In genomic region chr19:48397263-48397635, GRCh38 we compare ENCODE assay signal across 9 cellular contexts. TPM values are rescaled to one million over a fixed set of nuclear protein-coding genes. Genes with fewer than 3 reads are reported as not detected.
A peak's percentile ranks its signal among the peaks of the same experiment; 100 is the strongest.
DNase-seq lines count a peak whose midpoint lies in the region; ATAC-seq, FAIRE-seq and TF ChIP-seq lines count a peak whose summit lies in the region.
"Had no signal": no experiment of that assay in that cellular context is flagged by ENCODE, and none has a peak within 500 bp of the region (broad histone marks: within the 10 kb centered on the region; RNA-seq: fewer than 3 reads in every experiment).

No MANE protein-coding gene starts in this region.

- in situ Hi-C loops in GM12878 (cut with MboI) = no loop called here

- FAIRE-seq in GM12878 (lab: Jason Lieb, UNC) (no peak), pancreas (lab: Jason Lieb, UNC) (no peak)
- FAIRE-seq: kidney had no signal

- DNase-seq in CD4-positive, alpha-beta T cell = no peak
- DNase-seq in GM12878 (ENCODE audit: low read depth, low spot score) = no peak
- no peak for DNase-seq in naive thymus-derived CD4-positive, alpha-beta T cell
- DNase-seq in NCI-H1105 (lab: John Stamatoyannopoulos, UW) = no peak
- no peak for DNase-seq in pancreas
- DNase-seq in NCI-H2196 (lab: John Stamatoyannopoulos, UW; ENCODE audit: unreplicated experiment) = no peak
- no peak for DNase-seq in ureter (ENCODE audit: low spot score)
- DNase-seq: kidney had no signal

- peaks cover 34% of the 10 kb centered on the region for H3K27me3 ChIP-seq in CD4-positive, alpha-beta T cell (ENCODE audit: control insufficient read depth, insufficient read depth, low read length)
- H3K27me3 ChIP-seq in HUES64 (ENCODE audit: insufficient read depth, low read length) = peaks cover 59% of the 10 kb centered on the region
- peaks cover 13 to 16% of the 10 kb centered on the region in 2 experiments for H3K27me3 ChIP-seq in GM12878 (replicated peaks in 1 of 2; ENCODE audit: control insufficient read depth in 2 of 2, insufficient read depth in 2 of 2, low read length in 1 of 2)
- peaks cover 9 to 21% of the 10 kb centered on the region in 2 donors for H3K27me3 ChIP-seq in naive thymus-derived CD4-positive, alpha-beta T cell (ENCODE audit: control insufficient read depth in 2 of 2, insufficient read depth in 2 of 2, low read length in 2 of 2)
- peaks cover 0 to 8% (median 2%) of the 10 kb centered on the region in 4 donors for H3K27me3 ChIP-seq in pancreas

- H3K4me1 Mint-ChIP-seq in CD4-positive, alpha-beta T cell (ENCODE audit: low read depth) = peaks cover 49% of the 10 kb centered on the region
- peaks cover 17 to 60% (median 41%) of the 10 kb centered on the region in 7 donors for H3K4me1 Mint-ChIP-seq in naive thymus-derived CD4-positive, alpha-beta T cell

- H3K4me1 ChIP-seq in HUES64 (ENCODE audit: insufficient read depth, low read length) (peaks cover 17% of the 10 kb centered on the region), GM12878 (ENCODE audit: control insufficient read depth, insufficient read depth, low read length) (peaks cover 8% of the 10 kb centered on the region; the same call in 1 of the 2 replicates), pancreas (no peaks in the 10 kb centered on the region)
- H3K4me1 ChIP-seq in naive thymus-derived CD4-positive, alpha-beta T cell (ENCODE audit: control insufficient read depth in 2 of 2, insufficient read depth in 2 of 2, low read length in 2 of 2) = peaks cover 17 to 33% of the 10 kb centered on the region in 2 donors

- no TSS peak for BruUV-seq in GM12878 (replicated peaks; lab: Mats Ljungman, UMichigan)

- no peak for TF ChIP-seq RAD21 in GM12878 (IDR thresholded peaks at IDR 0.05; ENCODE audit: insufficient read depth, low read depth, low read length)

- SMC1A ChIA-PET in GM12878 (lab: Charles Lee; ENCODE audit: uncharacterized antibody, unreplicated experiment) = no interaction called here

- H3K27ac Mint-ChIP-seq in CD4-positive, alpha-beta T cell = no peak overlapping the region
- peak overlapping the region in 6 of 9 donors; percentile 73 to 97 (median 86) for H3K27ac Mint-ChIP-seq in naive thymus-derived CD4-positive, alpha-beta T cell

- RAD21 ChIA-PET in GM12878 (lab: Charles Lee; ENCODE audit: unreplicated experiment) = no interaction called here

- no peaks in the 10 kb centered on the region for H3K9me3 Mint-ChIP-seq in CD4-positive, alpha-beta T cell
- H3K9me3 Mint-ChIP-seq in naive thymus-derived CD4-positive, alpha-beta T cell = peaks cover 0 to 4% (median 0%) of the 10 kb centered on the region in 11 donors

- CTCF ChIA-PET in CD4-positive, alpha-beta T cell (lab: Charles Lee) = no interaction called here
- CTCF ChIA-PET in GM12878 (lab: Yijun Ruan, JAX) = no interaction called here
- CTCF ChIA-PET in naive thymus-derived CD4-positive, alpha-beta T cell (lab: Charles Lee) = no interaction called here

- H3K36me3 Mint-ChIP-seq in CD4-positive, alpha-beta T cell (ENCODE audit: low read depth) = no peaks in the 10 kb centered on the region
- peaks cover 0 to 17% (median 0%) of the 10 kb centered on the region in 5 donors for H3K36me3 Mint-ChIP-seq in naive thymus-derived CD4-positive, alpha-beta T cell

- no peak for TF ChIP-seq POLR2A in GM12878 (IDR thresholded peaks at IDR 0.05; ENCODE audit: low read depth, low read length)

- WGBS in HUES64 = 74% methylated on average over 10 of the region's 10 CpGs
- WGBS in GM12878 (ENCODE audit: insufficient coverage, insufficient replicate concordance, low lambda C conversion rate, missing lambda C conversion rate) = 90% methylated on average over 10 of the region's 10 CpGs
- WGBS in pancreas, 2 donors = 60 to 75% methylated on average over 10 of the region's 10 CpGs

- H3K36me3 ChIP-seq in HUES64 (ENCODE audit: insufficient read depth, low read length) (no peaks in the 10 kb centered on the region), GM12878 (ENCODE audit: control insufficient read depth in 2 of 2, insufficient read depth in 2 of 2, low read length in 1 of 2) (no peaks in the 10 kb centered on the region), pancreas (no peaks in the 10 kb centered on the region)
- no peaks in the 10 kb centered on the region for H3K36me3 ChIP-seq in naive thymus-derived CD4-positive, alpha-beta T cell (ENCODE audit: control insufficient read depth in 2 of 3, insufficient read depth in 3 of 3, low read length in 3 of 3)

- TF ChIP-seq CTCF in CD4-positive, alpha-beta T cell (IDR thresholded peaks at IDR 0.05) = no peak
- no peak for TF ChIP-seq CTCF in GM12878 (IDR thresholded peaks at IDR 0.05 in 2 of 3, conservative IDR thresholded peaks at IDR 0.05 in 1 of 3; ENCODE audit: control insufficient read depth in 2 of 3, extremely low read depth in 1 of 3, insufficient read depth in 1 of 3, low read depth in 3 of 3, low read length in 3 of 3)
- TF ChIP-seq CTCF in pancreas (IDR thresholded peaks at IDR 0.05) = no peak

- H3K9me3 ChIP-seq in CD4-positive, alpha-beta T cell (ENCODE audit: control insufficient read depth, low read length) = no peaks in the 10 kb centered on the region
- H3K9me3 ChIP-seq in HUES64 (ENCODE audit: insufficient read depth, low read depth, low read length) (no peaks in the 10 kb centered on the region), GM12878 (replicated peaks; ENCODE audit: control insufficient read depth, insufficient read depth, low read length) (no peaks in the 10 kb centered on the region), pancreas (no peaks in the 10 kb centered on the region)
- H3K9me3 ChIP-seq in naive thymus-derived CD4-positive, alpha-beta T cell (ENCODE audit: control insufficient read depth in 2 of 3, low read length in 3 of 3) = no peaks in the 10 kb centered on the region

- peak overlapping the region; percentile 90 for H3K4me3 Mint-ChIP-seq in CD4-positive, alpha-beta T cell
- H3K4me3 Mint-ChIP-seq in naive thymus-derived CD4-positive, alpha-beta T cell = peak overlapping the region; percentile 81 to 96 (median 87)

- H4K20me1 ChIP-seq in GM12878 (ENCODE audit: control insufficient read depth, insufficient read depth) = no peaks in the 10 kb centered on the region

- peak overlapping the region; percentile 65; the same call in 1 of the 2 replicates for H3K4me3 ChIP-seq in HUES64 (ENCODE audit: low read length)
- peak overlapping the region; percentile 74 for H3K4me3 ChIP-seq in GM12878
- peak overlapping the region; percentile 63 for H3K4me3 ChIP-seq in naive thymus-derived CD4-positive, alpha-beta T cell (ENCODE audit: low read length)
- no peak overlapping the region for H3K4me3 ChIP-seq in pancreas

- H3K27me3 Mint-ChIP-seq in CD4-positive, alpha-beta T cell = peaks cover 39% of the 10 kb centered on the region
- H3K27me3 Mint-ChIP-seq in naive thymus-derived CD4-positive, alpha-beta T cell = peaks cover 15 to 53% (median 31%) of the 10 kb centered on the region in 5 donors

- no peak for ATAC-seq in CD4-positive, alpha-beta T cell (ENCODE audit: poor library complexity)
- ATAC-seq in GM12878 (no peak), pancreas (no peak)
- no peak for ATAC-seq in naive thymus-derived CD4-positive, alpha-beta T cell

- H3K79me2 ChIP-seq in GM12878 (ENCODE audit: control insufficient read depth, insufficient read depth, low read length) = no peaks in the 10 kb centered on the region

- intact Hi-C loops in CD4-positive, alpha-beta T cell (cut with DNase I, micrococcal nuclease) = loop anchor here in 1 of 2 experiments (5.0 kb wide), 1 partner anchor 35 kb away; the partner anchor contains the start of genes SYNGR4 and TMEM143
- intact Hi-C loops in GM12878 (cut with micrococcal nuclease; ENCODE audit: unreplicated experiment) = no loop called here
- intact Hi-C loops in naive thymus-derived CD4-positive, alpha-beta T cell (cut with micrococcal nuclease) = loop anchor here in 1 of 2 donors (5.0 kb wide), 1 partner anchor 95 kb away; no protein-coding TSS in a partner anchor
- intact Hi-C loops in pancreas (cut with DNase I) = no loop called here

- POLR2A ChIA-PET in CD4-positive, alpha-beta T cell (lab: Charles Lee) = no interaction called here
- POLR2A ChIA-PET in GM12878 (lab: Charles Lee) = no interaction called here
- POLR2A ChIA-PET in naive thymus-derived CD4-positive, alpha-beta T cell (lab: Charles Lee) = no interaction called here

- H2AFZ ChIP-seq in GM12878 (ENCODE audit: control insufficient read depth, low read depth, low read length) = no peak overlapping the region

- H3K9ac ChIP-seq in HUES64 (ENCODE audit: low read depth, low read length) (no peak overlapping the region), GM12878 (ENCODE audit: control insufficient read depth, insufficient read depth, low read length) (no peak overlapping the region; the same call in 1 of the 2 replicates)

- no peak for TF ChIP-seq EP300 in GM12878 (IDR thresholded peaks at IDR 0.05; ENCODE audit: borderline replicate concordance in 1 of 2, control insufficient read depth in 1 of 2, low read depth in 2 of 2, low read length in 2 of 2)

- H3K27ac ChIP-seq in CD4-positive, alpha-beta T cell (ENCODE audit: low read depth, low read length) = no peak overlapping the region
- H3K27ac ChIP-seq in HUES64 (ENCODE audit: low read depth, low read length) (no peak overlapping the region), GM12878 (ENCODE audit: control insufficient read depth, insufficient read depth) (no peak overlapping the region), pancreas (no peak overlapping the region)
- no peak overlapping the region for H3K27ac ChIP-seq in naive thymus-derived CD4-positive, alpha-beta T cell (ENCODE audit: low read depth, low read length)

- H3K4me2 ChIP-seq in GM12878 (ENCODE audit: control insufficient read depth, insufficient read depth) = peak overlapping the region; percentile 95

RNA-seq across cellular contexts. Expression of gene GRIN2D, which starts 3.8 kb away (rescaled TPM):
- total RNA-seq in CD4-positive, alpha-beta T cell = under 1 TPM in 1 of 2 experiments, not detected in 1; 0.06 TPM
- 1.4 TPM for polyA plus RNA-seq in HUES64 (2013, experiment 1 of 2)
- 3.4 TPM for polyA plus RNA-seq in HUES64 (2013, experiment 2 of 2)
- total RNA-seq in GM12878 (2013; cell fraction: nucleolus; rRNA removed) = 0.58 and 0.83 TPM in 2 replicates
- total RNA-seq in GM12878 (2014; rRNA removed) (0.05 and 0.06 TPM in 2 replicates), GM12878 (2014; rRNA removed; fragmentation: Illumina TruSeq; extraction: Trizol) (0.05 TPM in 1 of 2 replicates, not detected in the other), GM12878 (2021) (0.32 and 0.38 TPM in 2 replicates), pancreas (under 1 TPM in 5 of 6 donors, not detected in 1; 0.04 to 0.66 (median 0.26) TPM), ureter (0.86 TPM)
- polyA plus RNA-seq in GM12878 (2011; ENCODE audit: low read depth) = 0.09 TPM
- polyA plus RNA-seq in GM12878 (2011; rRNA removed) (0.03 TPM in 2 replicates), GM12878 (2014; fragmentation: Illumina TruSeq; extraction: Trizol) (0.07 TPM in 1 of 2 replicates, not detected in the other), GM12878 (2014; fragmentation: Nextera tagmentation; extraction: Ambion mirVana) (not detected), GM12878 (2014; rRNA removed) (0.03 and 0.04 TPM in 2 replicates), GM12878 (2016; fragmentation: Nextera tagmentation; extraction: Ambion mirVana) (under 1 TPM; 0.03 TPM), pancreas (under 1 TPM; 0.19 TPM)
- 0.02 and 0.04 TPM in 2 replicates for polyA plus RNA-seq in GM12878 (2011; cell fraction: cytosol; rRNA removed)
- 0.13 and 0.22 TPM in 2 replicates for polyA plus RNA-seq in GM12878 (2011; cell fraction: nucleus; rRNA removed)
- 0.29 and 0.32 TPM in 2 replicates for polyA plus RNA-seq in GM12878 (2012)
- 0.05 TPM in 1 of 2 replicates, not detected in the other for polyA minus RNA-seq in GM12878 (2011; rRNA and poly(A)+ RNA removed)
- polyA minus RNA-seq in GM12878 (2011; cell fraction: cytosol; rRNA and poly(A)+ RNA removed) = not detected in 2 replicates
- 0.10 and 0.12 TPM in 2 replicates for polyA minus RNA-seq in GM12878 (2011; cell fraction: nucleus; rRNA and poly(A)+ RNA removed)
- under 1 TPM; 0.08 to 0.39 (median 0.11) TPM for total RNA-seq in naive thymus-derived CD4-positive, alpha-beta T cell
- polyA plus RNA-seq in naive thymus-derived CD4-positive, alpha-beta T cell = not detected

RNA-seq across cellular contexts. Expression of gene KDELR1, which starts 5.9 kb away (rescaled TPM):
- total RNA-seq in CD4-positive, alpha-beta T cell = 10 to 100 TPM; 32.2 to 39.6 TPM
- 141 TPM for polyA plus RNA-seq in HUES64 (2013, experiment 1 of 2)
- polyA plus RNA-seq in HUES64 (2013, experiment 2 of 2) = 167 TPM
- 22.9 and 23.8 TPM in 2 replicates for total RNA-seq in GM12878 (2013; cell fraction: nucleolus; rRNA removed)
- 34.8 and 35.9 TPM in 2 replicates for total RNA-seq in GM12878 (2014; rRNA removed)
- total RNA-seq in GM12878 (2014; rRNA removed; fragmentation: Illumina TruSeq; extraction: Trizol) = 25.2 and 26.8 TPM in 2 replicates
- 70.7 and 71.0 TPM in 2 replicates for total RNA-seq in GM12878 (2021)
- 38.9 TPM for polyA plus RNA-seq in GM12878 (2011; ENCODE audit: low read depth)
- polyA plus RNA-seq in GM12878 (2011; rRNA removed) = 24.5 and 52.5 TPM in 2 replicates
- 40.6 and 54.5 TPM in 2 replicates for polyA plus RNA-seq in GM12878 (2011; cell fraction: cytosol; rRNA removed)
- 39.0 and 39.8 TPM in 2 replicates for polyA plus RNA-seq in GM12878 (2011; cell fraction: nucleus; rRNA removed)
- 74.1 and 86.4 TPM in 2 replicates for polyA plus RNA-seq in GM12878 (2012)
- polyA plus RNA-seq in GM12878 (2014; fragmentation: Illumina TruSeq; extraction: Trizol) = 52.3 and 67.3 TPM in 2 replicates
- polyA plus RNA-seq in GM12878 (2014; fragmentation: Nextera tagmentation; extraction: Ambion mirVana) = 10 to 100 TPM in 1 of 2 experiments, 1 to 10 TPM in 1; 2.3 to 13.2 TPM
- polyA plus RNA-seq in GM12878 (2014; rRNA removed) = 38.0 and 44.6 TPM in 2 replicates
- polyA plus RNA-seq in GM12878 (2016; fragmentation: Nextera tagmentation; extraction: Ambion mirVana) = 10 to 100 TPM; 54.3 to 59.1 TPM
- 31.0 and 33.4 TPM in 2 replicates for polyA minus RNA-seq in GM12878 (2011; rRNA and poly(A)+ RNA removed)
- 24.6 and 34.2 TPM in 2 replicates for polyA minus RNA-seq in GM12878 (2011; cell fraction: cytosol; rRNA and poly(A)+ RNA removed)
- 6.9 and 14.1 TPM in 2 replicates for polyA minus RNA-seq in GM12878 (2011; cell fraction: nucleus; rRNA and poly(A)+ RNA removed)
- total RNA-seq in naive thymus-derived CD4-positive, alpha-beta T cell = 10 to 100 TPM; 42.7 to 73.9 (median 52.3) TPM
- polyA plus RNA-seq in naive thymus-derived CD4-positive, alpha-beta T cell = 10 to 100 TPM; 22.2 to 24.3 TPM
- total RNA-seq in pancreas = 10 to 100 TPM; 58.7 to 99.0 (median 77.0) TPM
- 100 to 1,000 TPM in 1 of 2 donors, 10 to 100 TPM in 1; 85.4 to 113 TPM for polyA plus RNA-seq in pancreas
- total RNA-seq in ureter = 146 TPM

RNA-seq across cellular contexts. Expression of gene SYNGR4, which starts 33.1 kb away (rescaled TPM):
- not detected for total RNA-seq in CD4-positive, alpha-beta T cell
- 0.30 TPM for polyA plus RNA-seq in HUES64 (2013, experiment 1 of 2)
- not detected for polyA plus RNA-seq in HUES64 (2013, experiment 2 of 2)
- total RNA-seq in GM12878 (2013; cell fraction: nucleolus; rRNA removed) = not detected in 2 replicates
- total RNA-seq in GM12878 (2014; rRNA removed) (not detected in 2 replicates), GM12878 (2014; rRNA removed; fragmentation: Illumina TruSeq; extraction: Trizol) (0.18 TPM in 1 of 2 replicates, not detected in the other), GM12878 (2021) (0.21 and 0.35 TPM in 2 replicates), pancreas (1 to 10 TPM in 1 of 6 donors, under 1 TPM in 3, not detected in 2; 0.19 to 1.1 (median 0.25) TPM), ureter (not detected)
- 0.33 TPM for polyA plus RNA-seq in GM12878 (2011; ENCODE audit: low read depth)
- polyA plus RNA-seq in GM12878 (2011; rRNA removed) (0.14 TPM in 1 of 2 replicates, not detected in the other), GM12878 (2014; fragmentation: Illumina TruSeq; extraction: Trizol) (not detected in 2 replicates), GM12878 (2014; fragmentation: Nextera tagmentation; extraction: Ambion mirVana) (not detected), GM12878 (2014; rRNA removed) (0.08 and 0.29 TPM in 2 replicates), GM12878 (2016; fragmentation: Nextera tagmentation; extraction: Ambion mirVana) (under 1 TPM in 1 of 2 experiments, not detected in 1; 0.72 TPM), pancreas (10 to 100 TPM in 1 of 2 donors, under 1 TPM in 1; 0.91 to 16.4 TPM)
- 0.13 and 0.17 TPM in 2 replicates for polyA plus RNA-seq in GM12878 (2011; cell fraction: cytosol; rRNA removed)
- polyA plus RNA-seq in GM12878 (2011; cell fraction: nucleus; rRNA removed) = 0.13 and 0.19 TPM in 2 replicates
- polyA plus RNA-seq in GM12878 (2012) = 0.45 and 0.49 TPM in 2 replicates
- polyA minus RNA-seq in GM12878 (2011; rRNA and poly(A)+ RNA removed) = not detected in 2 replicates
- not detected in 2 replicates for polyA minus RNA-seq in GM12878 (2011; cell fraction: cytosol; rRNA and poly(A)+ RNA removed)
- polyA minus RNA-seq in GM12878 (2011; cell fraction: nucleus; rRNA and poly(A)+ RNA removed) = not detected in 2 replicates
- not detected for total RNA-seq in naive thymus-derived CD4-positive, alpha-beta T cell
- polyA plus RNA-seq in naive thymus-derived CD4-positive, alpha-beta T cell = not detected
- total RNA-seq: kidney had no signal

RNA-seq across cellular contexts. Expression of gene TMEM143, which starts 33.5 kb away (rescaled TPM):
- total RNA-seq in CD4-positive, alpha-beta T cell = 10 to 100 TPM in 1 of 2 experiments, 1 to 10 TPM in 1; 9.4 to 11.0 TPM
- polyA plus RNA-seq in HUES64 (2013, experiment 1 of 2) = 7.1 TPM
- polyA plus RNA-seq in HUES64 (2013, experiment 2 of 2) = 8.2 TPM
- 16.0 and 17.3 TPM in 2 replicates for total RNA-seq in GM12878 (2013; cell fraction: nucleolus; rRNA removed)
- total RNA-seq in GM12878 (2014; rRNA removed) (9.2 and 9.3 TPM in 2 replicates), GM12878 (2014; rRNA removed; fragmentation: Illumina TruSeq; extraction: Trizol) (3.1 and 4.7 TPM in 2 replicates), GM12878 (2021) (15.6 and 17.2 TPM in 2 replicates), pancreas (1 to 10 TPM; 3.3 to 7.3 (median 4.4) TPM), ureter (6.7 TPM)
- 3.4 TPM for polyA plus RNA-seq in GM12878 (2011; ENCODE audit: low read depth)
- polyA plus RNA-seq in GM12878 (2011; rRNA removed) (6.4 and 11.0 TPM in 2 replicates), GM12878 (2014; fragmentation: Illumina TruSeq; extraction: Trizol) (3.3 and 7.0 TPM in 2 replicates), GM12878 (2014; fragmentation: Nextera tagmentation; extraction: Ambion mirVana) (1 to 10 TPM; 1.5 to 2.4 TPM), GM12878 (2014; rRNA removed) (14.0 and 16.1 TPM in 2 replicates), GM12878 (2016; fragmentation: Nextera tagmentation; extraction: Ambion mirVana) (10 to 100 TPM; 19.3 to 19.5 TPM), pancreas (10 to 100 TPM in 1 of 2 donors, 1 to 10 TPM in 1; 8.0 to 11.2 TPM)
- polyA plus RNA-seq in GM12878 (2011; cell fraction: cytosol; rRNA removed) = 11.9 and 12.5 TPM in 2 replicates
- 60.4 and 66.4 TPM in 2 replicates for polyA plus RNA-seq in GM12878 (2011; cell fraction: nucleus; rRNA removed)
- 12.4 and 15.9 TPM in 2 replicates for polyA plus RNA-seq in GM12878 (2012)
- 6.2 and 13.1 TPM in 2 replicates for polyA minus RNA-seq in GM12878 (2011; rRNA and poly(A)+ RNA removed)
- 5.6 and 6.4 TPM in 2 replicates for polyA minus RNA-seq in GM12878 (2011; cell fraction: cytosol; rRNA and poly(A)+ RNA removed)
- 13.8 and 18.5 TPM in 2 replicates for polyA minus RNA-seq in GM12878 (2011; cell fraction: nucleus; rRNA and poly(A)+ RNA removed)
- total RNA-seq in naive thymus-derived CD4-positive, alpha-beta T cell = 10 to 100 TPM; 11.6 to 39.8 (median 20.1) TPM
- 10 to 100 TPM in 1 of 2 donors, 1 to 10 TPM in 1; 5.7 to 12.7 TPM for polyA plus RNA-seq in naive thymus-derived CD4-positive, alpha-beta T cell

RNA-seq across cellular contexts. Expression of gene GRWD1, which starts 48.5 kb away (rescaled TPM):
- total RNA-seq in CD4-positive, alpha-beta T cell = 10 to 100 TPM; 21.4 to 21.7 TPM
- polyA plus RNA-seq in HUES64 (2013, experiment 1 of 2) = 31.0 TPM
- polyA plus RNA-seq in HUES64 (2013, experiment 2 of 2) = 25.9 TPM
- 22.0 and 26.3 TPM in 2 replicates for total RNA-seq in GM12878 (2013; cell fraction: nucleolus; rRNA removed)
- 26.5 and 30.6 TPM in 2 replicates for total RNA-seq in GM12878 (2014; rRNA removed)
- total RNA-seq in GM12878 (2014; rRNA removed; fragmentation: Illumina TruSeq; extraction: Trizol) = 22.4 and 30.9 TPM in 2 replicates
- 75.8 and 79.0 TPM in 2 replicates for total RNA-seq in GM12878 (2021)
- 6.1 TPM for polyA plus RNA-seq in GM12878 (2011; ENCODE audit: low read depth)
- polyA plus RNA-seq in GM12878 (2011; rRNA removed) = 17.4 and 26.4 TPM in 2 replicates
- 33.3 and 42.0 TPM in 2 replicates for polyA plus RNA-seq in GM12878 (2011; cell fraction: cytosol; rRNA removed)
- polyA plus RNA-seq in GM12878 (2011; cell fraction: nucleus; rRNA removed) = 24.8 and 43.8 TPM in 2 replicates
- 20.2 and 22.0 TPM in 2 replicates for polyA plus RNA-seq in GM12878 (2012)
- polyA plus RNA-seq in GM12878 (2014; fragmentation: Illumina TruSeq; extraction: Trizol) = 9.2 and 14.0 TPM in 2 replicates
- 1 to 10 TPM; 1.4 to 3.0 TPM for polyA plus RNA-seq in GM12878 (2014; fragmentation: Nextera tagmentation; extraction: Ambion mirVana)
- polyA plus RNA-seq in GM12878 (2014; rRNA removed) = 44.6 and 46.5 TPM in 2 replicates
- polyA plus RNA-seq in GM12878 (2016; fragmentation: Nextera tagmentation; extraction: Ambion mirVana) = 100 to 1,000 TPM; 103 TPM
- 12.8 and 20.6 TPM in 2 replicates for polyA minus RNA-seq in GM12878 (2011; rRNA and poly(A)+ RNA removed)
- 14.4 and 21.1 TPM in 2 replicates for polyA minus RNA-seq in GM12878 (2011; cell fraction: cytosol; rRNA and poly(A)+ RNA removed)
- polyA minus RNA-seq in GM12878 (2011; cell fraction: nucleus; rRNA and poly(A)+ RNA removed) = 9.4 and 20.5 TPM in 2 replicates
- 10 to 100 TPM; 26.1 to 45.8 (median 36.3) TPM for total RNA-seq in naive thymus-derived CD4-positive, alpha-beta T cell
- 10 to 100 TPM; 42.8 to 51.6 TPM for polyA plus RNA-seq in naive thymus-derived CD4-positive, alpha-beta T cell
- total RNA-seq in pancreas = 10 to 100 TPM; 13.0 to 23.1 (median 18.2) TPM
- 10 to 100 TPM in 1 of 2 donors, 1 to 10 TPM in 1; 8.6 to 10.2 TPM for polyA plus RNA-seq in pancreas
- 43.6 TPM for total RNA-seq in ureter

Comparison
In these comparisons a context has a peak if more than half of its experiments do, and no peak if none do; other contexts are left out.
1. H3K4me3 ChIP-seq: peak in HUES64 (single experiment), GM12878 (single experiment) and naive thymus-derived CD4-positive, alpha-beta T cell (single experiment); none in pancreas (0 of 4).